Comparison of ENCODE assay signal across 8 cellular contexts in the genomic region with DNA sequence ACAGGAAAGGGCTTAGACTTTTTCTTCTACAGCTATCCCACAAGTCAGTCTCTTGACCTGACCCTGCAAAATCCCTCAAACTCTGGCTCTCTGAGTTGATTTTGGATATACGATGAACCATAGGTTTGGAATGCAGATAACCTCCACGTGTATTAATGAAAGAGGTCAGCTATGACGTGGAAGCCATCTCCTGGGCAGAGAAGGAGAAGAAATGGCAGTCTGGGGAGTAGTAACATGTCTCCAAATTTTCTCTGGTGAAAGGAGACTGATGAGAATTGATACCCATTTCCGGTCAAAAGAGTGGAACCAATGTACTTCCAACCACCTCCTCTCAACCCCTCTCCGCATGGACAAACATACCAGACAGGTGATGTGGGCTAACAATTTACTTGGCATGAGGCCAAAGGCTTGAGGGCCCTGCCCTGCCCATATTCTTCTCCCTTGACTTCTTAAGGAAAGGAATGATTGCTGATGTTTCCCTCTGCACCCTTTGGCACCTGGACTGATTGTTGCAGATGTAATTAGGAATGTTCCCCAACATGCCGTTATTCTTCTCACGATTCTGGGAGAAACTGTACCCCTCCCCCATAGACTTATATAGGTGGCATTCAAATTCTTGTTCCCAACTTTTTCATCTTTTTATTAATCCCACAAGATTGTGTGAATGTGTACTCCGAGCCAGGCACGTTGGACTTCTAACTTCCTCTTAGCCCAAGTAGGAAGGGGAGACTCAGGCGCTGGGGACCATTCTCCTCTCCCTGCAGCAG. TPM values are rescaled to one million over a fixed set of nuclear protein-coding genes. Genes with fewer than 3 reads are reported as not detected.
DNase-seq lines count a peak whose midpoint lies in the region; ATAC-seq lines count a peak whose summit lies in the region.

No MANE protein-coding gene starts in this region.

- H3K4me1 Mint-ChIP-seq in activated T-cell treated with anti-CD3 and anti-CD28 coated beads, Interleukin-2, amount 50 U/mL, for 24 hours (ENCODE audit: low read depth) = peaks cover 8% of the 10 kb centered on the region
- H3K4me1 Mint-ChIP-seq in activated T-cell treated with anti-CD3 and anti-CD28 coated beads, Interleukin-2, amount 50 U/mL, for 72 hours (ENCODE audit: low read depth) = peaks cover 16% of the 10 kb centered on the region

- peaks cover 81% of the 10 kb centered on the region for H3K27me3 Mint-ChIP-seq in activated T-cell treated with anti-CD3 and anti-CD28 coated beads, Interleukin-2, amount 50 U/mL, for 24 hours
- H3K27me3 Mint-ChIP-seq in activated T-cell treated with anti-CD3 and anti-CD28 coated beads, Interleukin-2, amount 50 U/mL, for 72 hours (ENCODE audit: low read depth) = peaks cover 69% of the 10 kb centered on the region

- peak overlapping the region; percentile 75 for H3K4me3 ChIP-seq in urinary bladder (ENCODE audit: low read depth, low read length)

- H3K4me1 ChIP-seq in urinary bladder (ENCODE audit: insufficient read depth) = no peaks in the 10 kb centered on the region

- H3K36me3 ChIP-seq in urinary bladder (ENCODE audit: insufficient read depth) = no peaks in the 10 kb centered on the region

- no peaks in the 10 kb centered on the region for H3K36me3 Mint-ChIP-seq in activated T-cell treated with anti-CD3 and anti-CD28 coated beads, Interleukin-2, amount 50 U/mL, for 24 hours (ENCODE audit: low read depth)
- no peaks in the 10 kb centered on the region for H3K36me3 Mint-ChIP-seq in activated T-cell treated with anti-CD3 and anti-CD28 coated beads, Interleukin-2, amount 50 U/mL, for 72 hours (ENCODE audit: insufficient read depth in 2 of 2)

- ATAC-seq in activated T-cell treated with anti-CD3 and anti-CD28 coated beads, Interleukin-2, amount 50 U/mL, for 72 hours (replicated peaks in 1 of 2) = no peak

- peak overlapping the region; percentile 62 for H3K4me3 Mint-ChIP-seq in activated T-cell treated with anti-CD3 and anti-CD28 coated beads, Interleukin-2, amount 50 U/mL, for 24 hours
- peak overlapping the region in 1 of 2 donors; percentile 72 for H3K4me3 Mint-ChIP-seq in activated T-cell treated with anti-CD3 and anti-CD28 coated beads, Interleukin-2, amount 50 U/mL, for 72 hours

- WGBS in urinary bladder = 32% methylated on average over 10 of the region's 10 CpGs

- H3K27ac Mint-ChIP-seq in activated T-cell treated with anti-CD3 and anti-CD28 coated beads, Interleukin-2, amount 50 U/mL, for 24 hours = no peak overlapping the region
- no peak overlapping the region for H3K27ac Mint-ChIP-seq in activated T-cell treated with anti-CD3 and anti-CD28 coated beads, Interleukin-2, amount 50 U/mL, for 72 hours

- DNase-seq in activated T-cell treated with anti-CD3 and anti-CD28 coated beads, Interleukin-2, amount 50 U/mL, for 24 hours = no peak
- DNase-seq in activated T-cell treated with anti-CD3 and anti-CD28 coated beads, Interleukin-2, amount 50 U/mL, for 72 hours = no peak
- DNase-seq in amniotic epithelial cell (ENCODE audit: low read depth) (peak; percentile 65), kidney tubule cell (ENCODE audit: low spot score) (peak; percentile 91), mesenteric fat pad (ENCODE audit: low spot score) (no peak)
- DNase-seq in central memory CD4-positive, alpha-beta T cell = no peak
- DNase-seq in stimulated activated CD4-positive, alpha-beta T cell treated with anti-CD3 and anti-CD28 coated beads, Interleukin-2, amount 100 ng/mL, for 24 hours = no peak

- H3K9me3 Mint-ChIP-seq in activated T-cell treated with anti-CD3 and anti-CD28 coated beads, Interleukin-2, amount 50 U/mL, for 24 hours = no peaks in the 10 kb centered on the region
- no peaks in the 10 kb centered on the region for H3K9me3 Mint-ChIP-seq in activated T-cell treated with anti-CD3 and anti-CD28 coated beads, Interleukin-2, amount 50 U/mL, for 72 hours

- no peak overlapping the region for H3K27ac ChIP-seq in urinary bladder (ENCODE audit: low read depth)

RNA-seq across cellular contexts. Expression of a gene that starts 0.6 kb away (rescaled TPM):
- total RNA-seq in activated T-cell treated with anti-CD3 and anti-CD28 coated beads, Interleukin-2, amount 50 U/mL, for 72 hours = 1 to 10 TPM in 1 of 2 donors, under 1 TPM in 1; 0.99 to 1.3 TPM
- total RNA-seq in urinary bladder = 245 TPM
- polyA plus RNA-seq in urinary bladder = 74.4 TPM
- total RNA-seq in mesenteric fat pad = 69.7 TPM

Comparison
In these comparisons a context has a peak if more than half of its experiments do, and no peak if none do; other contexts are left out.
1. DNase-seq: peak in amniotic epithelial cell (single experiment) and kidney tubule cell (single experiment); none in activated T-cell treated with anti-CD3 and anti-CD28 coated beads, Interleukin-2, amount 50 U/mL, for 24 hours (single experiment), activated T-cell treated with anti-CD3 and anti-CD28 coated beads, Interleukin-2, amount 50 U/mL, for 72 hours (0 of 2), central memory CD4-positive, alpha-beta T cell (single experiment), stimulated activated CD4-positive, alpha-beta T cell treated with anti-CD3 and anti-CD28 coated beads, Interleukin-2, amount 100 ng/mL, for 24 hours (0 of 2) and mesenteric fat pad (single experiment).
2. RNA of a gene that starts 0.6 kb away (total RNA-seq): 245 TPM in urinary bladder (single experiment) and 69.7 TPM in mesenteric fat pad (single experiment); 0.99 to 1.3 TPM in activated T-cell treated with anti-CD3 and anti-CD28 coated beads, Interleukin-2, amount 50 U/mL, for 72 hours; every median in the first group is over 10 times any median in the second.